8 cellular contexts compared by ENCODE assay signal in the genomic region with DNA sequence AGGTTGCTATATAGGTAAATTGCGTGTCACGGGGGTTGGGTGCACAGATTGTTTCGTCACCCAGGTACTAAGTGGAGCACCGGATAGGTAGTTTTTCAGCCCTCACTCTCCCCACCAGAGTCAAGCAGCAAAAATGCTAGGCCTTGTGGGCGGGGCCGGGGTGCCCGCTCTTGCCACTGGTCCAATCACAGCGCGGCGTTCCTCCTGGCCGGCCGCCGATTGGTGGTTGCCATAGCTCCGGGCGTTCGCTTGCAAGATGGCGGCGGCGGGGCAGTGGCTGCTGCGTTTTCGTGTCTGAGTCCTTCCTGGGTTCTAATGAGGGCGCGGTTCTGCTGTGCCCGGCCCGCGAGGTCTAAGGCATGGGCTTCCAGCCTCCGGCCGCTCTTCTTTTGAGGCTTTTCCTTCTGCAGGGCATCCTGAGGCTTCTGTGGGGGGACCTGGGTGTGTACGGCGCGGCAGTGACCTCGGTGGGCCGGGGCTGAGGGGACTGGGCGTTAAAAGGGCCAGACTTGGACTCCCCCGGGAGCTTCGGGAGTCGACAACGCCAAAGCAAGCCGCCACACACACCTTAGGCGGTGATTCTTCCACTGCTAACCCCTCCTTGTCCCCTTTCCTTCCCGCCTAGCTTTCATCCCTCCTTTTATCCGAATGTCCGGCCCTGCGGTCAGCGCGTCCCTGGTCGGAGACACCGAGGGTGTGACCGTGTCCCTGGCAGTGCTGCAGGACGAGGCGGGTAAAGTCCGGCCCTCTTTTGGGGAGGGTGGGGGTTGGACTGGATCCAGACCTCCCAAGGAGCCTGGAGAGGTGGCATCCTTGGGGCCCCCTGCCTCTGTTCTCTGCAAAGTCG. TPM values are rescaled to one million over a fixed set of nuclear protein-coding genes. Genes with fewer than 3 reads are reported as not detected.
A peak's percentile ranks its signal among the peaks of the same experiment; 100 is the strongest.
DNase-seq lines count a peak whose midpoint lies in the region; ATAC-seq, FAIRE-seq and TF ChIP-seq lines count a peak whose summit lies in the region.

A gene (plus strand): TSS at position 232 of the 847 bp plus-strand sequence. CDS start 128 bp downstream, at position 360.

- H3K27ac ChIP-seq in heart right ventricle = peak within 1 kb of the TSS in 5 of 10 donors; percentile 21 to 65 (median 50)

- H3K9me3 ChIP-seq in adipocyte (ENCODE audit: control insufficient read depth, low read length) (no peaks in the 10 kb centered on the region), heart right ventricle (peaks cover 0 to 3% (median 0%) of the 10 kb centered on the region in 11 donors)

- DNase-seq in GM12892 (ENCODE audit: insufficient read length) = peak; percentile 99
- peak; percentile 33 for DNase-seq in NCI-H1436 treated with DMSO at 0.1 percent for 48 hours (lab: John Stamatoyannopoulos, UW)
- peak; percentile 79 for DNase-seq in SW480 (ENCODE audit: low spot score)
- peak; percentile 98 for DNase-seq in adipocyte (ENCODE audit: low read depth)
- peak; percentile 95 to 96 for DNase-seq in heart right ventricle
- DNase-seq in posterior cingulate gyrus = peak; percentile 92 to 99 (median 96)
- peak; percentile 95 for DNase-seq in type B pancreatic cell (ENCODE audit: extremely low spot score, unreplicated experiment)

- TF ChIP-seq POLR2A in GM12892 (IDR thresholded peaks at IDR 0.05; ENCODE audit: low read depth, low read length) = peak; percentile 54; the same call in 1 of the 2 replicates

- H3K27me3 Mint-ChIP-seq in type B pancreatic cell = no peaks in the 10 kb centered on the region

- 1 to 2% methylated on average over 53 of the region's 53 CpGs for WGBS in heart right ventricle, 2 donors

- peak within 1 kb of the TSS; percentile 91 for H3K4me3 ChIP-seq in adipocyte (ENCODE audit: low read length)
- peak within 1 kb of the TSS; percentile 68 to 95 (median 84) for H3K4me3 ChIP-seq in heart right ventricle

- H3K27ac Mint-ChIP-seq in type B pancreatic cell = peak within 1 kb of the TSS; percentile 74

- TF ChIP-seq CTCF in heart right ventricle (IDR thresholded peaks at IDR 0.05) = no peak
- no peak for TF ChIP-seq CTCF in type B pancreatic cell (conservative IDR thresholded peaks at IDR 0.05)

- H3K27me3 ChIP-seq in adipocyte (replicated peaks; ENCODE audit: control insufficient read depth, insufficient read depth, low read length) = no peaks in the 10 kb centered on the region
- H3K27me3 ChIP-seq in heart right ventricle = no peaks in the 10 kb centered on the region

- peaks cover 17% of the 10 kb centered on the region for H3K4me1 Mint-ChIP-seq in type B pancreatic cell (ENCODE audit: unreplicated experiment)

- ATAC-seq in HG02852 (IDR thresholded peaks at IDR 0.05; ENCODE audit: unreplicated experiment) (peak; percentile 99), heart right ventricle (peak; percentile 98 to 100 (median 100))

- peaks cover 8% of the 10 kb centered on the region for H3K36me3 ChIP-seq in adipocyte (ENCODE audit: control insufficient read depth, insufficient read depth, low read length, severe bottlenecking)
- H3K36me3 ChIP-seq in heart right ventricle = peaks cover 0 to 32% (median 7%) of the 10 kb centered on the region in 9 donors

- intact Hi-C loops in heart right ventricle (cut with DNase I) (no loop called here), posterior cingulate gyrus (cut with DNase I) (loop anchor here (5.0 kb wide), 1 partner anchor 36 kb away; no protein-coding TSS in a partner anchor)

- H3K9ac ChIP-seq in adipocyte (ENCODE audit: low read length) = peak within 1 kb of the TSS; percentile 87

- H3K9me3 Mint-ChIP-seq in type B pancreatic cell = no peaks in the 10 kb centered on the region

- peaks cover 9% of the 10 kb centered on the region for H3K36me3 Mint-ChIP-seq in type B pancreatic cell

- peak within 1 kb of the TSS; percentile 91 for H3K4me3 Mint-ChIP-seq in type B pancreatic cell

- H3K4me1 ChIP-seq in adipocyte (ENCODE audit: control insufficient read depth, insufficient read depth, low read length) (peaks cover 7% of the 10 kb centered on the region), heart right ventricle (peaks cover 0 to 14% (median 12%) of the 10 kb centered on the region in 9 donors)

- FAIRE-seq in GM12892 (lab: Jason Lieb, UNC) = peak; percentile 97

RNA-seq across cellular contexts. Expression of the gene that starts here (rescaled TPM):
- polyA plus RNA-seq in GM12892 (2012; ENCODE audit: missing spikeins) = 5.4 TPM
- total RNA-seq in heart right ventricle (1 to 10 TPM; 2.3 to 6.3 (median 4.4) TPM), type B pancreatic cell (ENCODE audit: low replicate concordance) (19.0 and 29.5 TPM in 2 replicates)
- polyA plus RNA-seq in heart right ventricle = 1 to 10 TPM; 1.9 to 2.8 TPM

Comparison
In these comparisons a context has a peak if more than half of its experiments do, and no peak if none do; other contexts are left out.
1. DNase-seq: peak in every context shown above with its lines; median percentile 99 in GM12892; 98 in adipocyte; 96 in posterior cingulate gyrus; 96 in heart right ventricle; 95 in type B pancreatic cell; 79 in SW480; 33 in NCI-H1436 treated with DMSO at 0.1 percent for 48 hours.